ENCODE assay signal across 10 cellular contexts in genomic region chr10:132096223-132096622, GRCh38. TPM values are rescaled to one million over a fixed set of nuclear protein-coding genes. Genes with fewer than 3 reads are reported as not detected.
DNase-seq lines count a peak whose midpoint lies in the region; ATAC-seq and TF ChIP-seq lines count a peak whose summit lies in the region.
"Had no signal": no experiment of that assay in that cellular context is flagged by ENCODE, and none has a peak within 500 bp of the region (broad histone marks: within the 10 kb centered on the region; RNA-seq: fewer than 3 reads in every experiment).

No MANE protein-coding gene starts in this region.

- H3K27me3 Mint-ChIP-seq in activated CD4-positive, alpha-beta T cell treated with anti-CD3 and anti-CD28 coated beads, Interleukin-2, amount 10 ng/mL, durations not matched to agents 24 days and 14 days, result peaks cover 9% of the 10 kb centered on the region

- H3K27me3 ChIP-seq in Panc1 (ENCODE audit: control insufficient read depth, insufficient read depth, low read length) (no peaks in the 10 kb centered on the region), uterus (no peaks in the 10 kb centered on the region)

- H3K27ac ChIP-seq in Panc1 (ENCODE audit: low read length) (peak overlapping the region; percentile 52; the same call in 1 of the 2 replicates), uterus (no peak overlapping the region)

- no peaks in the 10 kb centered on the region for H3K9me3 ChIP-seq in Panc1 (ENCODE audit: control insufficient read depth, insufficient read depth, low read depth, low read length)
- H3K9me3 ChIP-seq in uterus, result no peaks in the 10 kb centered on the region

- POLR2A ChIA-PET in Panc1 (lab: Charles Lee), result no interaction called here

- no TSS peak for BruUV-seq in Panc1 (replicated peaks; lab: Mats Ljungman, UMichigan)

- H3K36me3 Mint-ChIP-seq in activated CD4-positive, alpha-beta T cell treated with anti-CD3 and anti-CD28 coated beads, Interleukin-2, amount 10 ng/mL, durations not matched to agents 24 days and 14 days (ENCODE audit: low read depth), result no peaks in the 10 kb centered on the region

- H3K36me3 ChIP-seq in Panc1 (ENCODE audit: control insufficient read depth, insufficient read depth, low read length) (no peaks in the 10 kb centered on the region), uterus (no peaks in the 10 kb centered on the region)

- no peak for TF ChIP-seq CTCF in Panc1 (IDR thresholded peaks at IDR 0.05)
- TF ChIP-seq CTCF in foreskin fibroblast (IDR thresholded peaks at IDR 0.05; ENCODE audit: low read depth, low read length), result no peak
- TF ChIP-seq CTCF in uterus (IDR thresholded peaks at IDR 0.05), result no peak

- H3K4me1 ChIP-seq in Panc1 (ENCODE audit: control insufficient read depth, insufficient read depth, low read length) (peaks cover 21% of the 10 kb centered on the region), uterus (no peaks in the 10 kb centered on the region)

- H3K9me3 Mint-ChIP-seq in activated CD4-positive, alpha-beta T cell treated with anti-CD3 and anti-CD28 coated beads, Interleukin-2, amount 10 ng/mL, durations not matched to agents 24 days and 14 days, result no peaks in the 10 kb centered on the region
- H3K9me3 Mint-ChIP-seq: T-helper 1 cell treated with Interleukin-12 subunit alpha and Interleukin-12 subunit beta and Interleukin-4 antibody, amounts not matched to agents 30 μg/mL and 1 μg/mL, for 36 hours had no signal

- no peak for TF ChIP-seq POLR2A in uterus (IDR thresholded peaks at IDR 0.05)

- in situ Hi-C loops in Panc1 (cut with HindIII; ENCODE audit: low pct_unique_long_range_greater_than_20kb, low sequenced_read_pairs), result no loop called here

- no peak overlapping the region for H3K4me3 Mint-ChIP-seq in activated CD4-positive, alpha-beta T cell treated with anti-CD3 and anti-CD28 coated beads, Interleukin-2, amount 10 ng/mL, durations not matched to agents 24 days and 14 days
- H3K4me3 Mint-ChIP-seq: T-helper 1 cell treated with Interleukin-12 subunit alpha and Interleukin-12 subunit beta and Interleukin-4 antibody, amounts not matched to agents 30 μg/mL and 1 μg/mL, for 36 hours had no signal

- ATAC-seq in Panc1, result peak; percentile 94

- H3K4me1 Mint-ChIP-seq in activated CD4-positive, alpha-beta T cell treated with anti-CD3 and anti-CD28 coated beads, Interleukin-2, amount 10 ng/mL, durations not matched to agents 24 days and 14 days, result peaks cover 17% of the 10 kb centered on the region

- H3K4me3 ChIP-seq in Panc1 (ENCODE audit: low read depth in 2 of 2, low read length in 2 of 2), result no peak overlapping the region
- no peak overlapping the region for H3K4me3 ChIP-seq in foreskin fibroblast (ENCODE audit: low read depth in 1 of 2, low read length in 2 of 2)
- no peak overlapping the region for H3K4me3 ChIP-seq in uterus

- CTCF ChIA-PET in Panc1 (lab: Charles Lee), result interaction anchor here (0.6 kb wide), 1 partner anchor 73 kb away, joined by 7 read pairs; no protein-coding TSS in a partner anchor

- DNase-seq in activated CD4-positive, alpha-beta T cell treated with anti-CD3 and anti-CD28 coated beads, Interleukin-2, amount 10 ng/mL, durations not matched to agents 24 days and 14 days, result peak; percentile 68
- DNase-seq in activated CD4-positive, alpha-beta T cell treated with anti-CD3 and anti-CD28 coated beads for 4 hours, result no peak
- peak; percentile 30 for DNase-seq in Panc1 (ENCODE audit: low read depth, low spot score)
- peak; percentile 16 to 19 for DNase-seq in foreskin fibroblast
- DNase-seq in stimulated activated CD8-positive, alpha-beta memory T cell treated with anti-CD3 and anti-CD28 coated beads, Interleukin-4, amount 100 ng/mL, for 48 hours, result peak; percentile 27
- DNase-seq in NCI-H1417 treated with DMSO at 0.1 percent for 48 hours (lab: John Stamatoyannopoulos, UW), result no peak
- DNase-seq in uterus, result no peak
- DNase-seq in SK-N-DZ (ENCODE audit: low spot score), result no peak
- DNase-seq: NCI-H1105 treated with DMSO at 0.1 percent for 48 hours had no signal

- no peak overlapping the region for H3K27ac Mint-ChIP-seq in activated CD4-positive, alpha-beta T cell treated with anti-CD3 and anti-CD28 coated beads, Interleukin-2, amount 10 ng/mL, durations not matched to agents 24 days and 14 days
- H3K27ac Mint-ChIP-seq: T-helper 1 cell treated with Interleukin-12 subunit alpha and Interleukin-12 subunit beta and Interleukin-4 antibody, amounts not matched to agents 30 μg/mL and 1 μg/mL, for 36 hours had no signal

- intact Hi-C loops in activated CD4-positive, alpha-beta T cell treated with anti-CD3 and anti-CD28 coated beads, Interleukin-2, amount 10 ng/mL, durations not matched to agents 24 days and 14 days (cut with micrococcal nuclease), result no loop called here
- intact Hi-C loops in Panc1 (cut with micrococcal nuclease; ENCODE audit: unreplicated experiment) (no loop called here), uterus (cut with DNase I; ENCODE audit: low total_unique reads) (no loop called here)

RNA-seq across cellular contexts. Expression of gene JAKMIP3, which starts 30.5 kb away (rescaled TPM):
- total RNA-seq in activated CD4-positive, alpha-beta T cell treated with anti-CD3 and anti-CD28 coated beads, Interleukin-2, amount 10 ng/mL, durations not matched to agents 24 days and 14 days, result 1.2 and 1.3 TPM in 2 replicates
- total RNA-seq in Panc1 (2021; ENCODE audit: unreplicated experiment), result 1.5 TPM
- 1.0 TPM for polyA plus RNA-seq in Panc1 (2012; ENCODE audit: insufficient read length)
- total RNA-seq in uterus, result 1 to 10 TPM in 2 of 4 donors, under 1 TPM in 1, not detected in 1; 0.26 to 1.3 (median 1.2) TPM
- polyA plus RNA-seq in SK-N-DZ (2014; cell fraction: cytosol; rRNA removed), result 0.45 and 0.66 TPM in 2 replicates
- 1.7 and 3.9 TPM in 2 replicates for polyA plus RNA-seq in SK-N-DZ (2014; cell fraction: nucleus; rRNA removed)

Comparison
In these comparisons a context has a peak if more than half of its experiments do, and no peak if none do; other contexts are left out.
1. DNase-seq: peak in activated CD4-positive, alpha-beta T cell treated with anti-CD3 and anti-CD28 coated beads, Interleukin-2, amount 10 ng/mL, durations not matched to agents 24 days and 14 days (single experiment), Panc1 (single experiment), foreskin fibroblast (2 of 2) and stimulated activated CD8-positive, alpha-beta memory T cell treated with anti-CD3 and anti-CD28 coated beads, Interleukin-4, amount 100 ng/mL, for 48 hours (single experiment); none in activated CD4-positive, alpha-beta T cell treated with anti-CD3 and anti-CD28 coated beads for 4 hours (0 of 2), NCI-H1417 treated with DMSO at 0.1 percent for 48 hours (single experiment), uterus (0 of 2) and SK-N-DZ (single experiment).